Comparison of ENCODE assay signal across 33 cellular contexts in the genomic region with DNA sequence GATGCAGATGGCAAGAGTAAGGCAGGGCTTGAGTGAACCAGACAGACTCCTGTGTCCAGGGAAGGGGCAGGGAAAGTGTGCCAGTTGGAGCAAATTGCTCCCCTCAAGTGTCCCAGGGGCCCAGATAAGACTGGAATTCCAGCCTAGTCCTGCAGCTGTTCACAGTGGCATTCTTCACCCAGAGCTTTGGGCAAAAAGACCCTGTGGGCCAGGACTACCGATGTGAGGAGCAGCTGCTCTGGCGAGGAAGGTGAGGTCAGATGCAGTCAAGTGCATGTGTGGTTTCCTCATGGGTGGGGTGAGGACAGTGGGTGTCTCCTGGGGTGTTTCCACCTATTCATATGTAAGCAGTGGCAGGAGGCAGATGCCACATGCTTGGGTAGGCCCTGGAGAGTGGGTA. TPM values are rescaled to one million over a fixed set of nuclear protein-coding genes. Genes with fewer than 3 reads are reported as not detected.
"Had no signal": no experiment of that assay in that cellular context is flagged by ENCODE, and none has a peak within 500 bp of the region (broad histone marks: within the 10 kb centered on the region; RNA-seq: fewer than 3 reads in every experiment).

No MANE protein-coding gene starts in this region.

- H3K79me2 ChIP-seq: parathyroid adenoma had no signal

- H3K9ac ChIP-seq: neural progenitor cell, parathyroid adenoma had no signal

- H2AFZ ChIP-seq: neural progenitor cell, parathyroid adenoma had no signal

- H3K36me3 ChIP-seq: neural progenitor cell, ovary, right lobe of liver, sigmoid colon, spleen, suprapubic skin, tibial artery, transverse colon, upper lobe of right lung, uterus had no signal

- H3K4me2 ChIP-seq: neural progenitor cell, smooth muscle cell had no signal

- H3K27ac ChIP-seq: neural progenitor cell, ovary, parathyroid adenoma, psoas muscle, right lobe of liver, sigmoid colon, skin epidermis, spleen, suprapubic skin, testis, tibial artery, transverse colon, upper lobe of right lung, uterus had no signal

- ATAC-seq: natural killer cell; psoas muscle; right cardiac atrium; right lobe of liver; stimulated activated memory B cell treated with anti-CD40 and anti-IgM and Interleukin-4, amounts not matched to agents 10 μg/mL and 1 μg/mL and 100 μg/mL, for 72 hours; stimulated activated naive CD8-positive, alpha-beta T cell treated with anti-CD3 and anti-CD28 coated beads, Interleukin-15, amount 100 ng/mL, for 72 hours; stimulated activated naive CD8-positive, alpha-beta T cell treated with anti-CD3 and anti-CD28 coated beads, Interleukin-15, Interleukin-2, amounts not matched to agents 100 U/mL and 50 U/mL, for 24 hours; upper lobe of right lung had no signal

- DNase-seq: natural killer cell; occipital lobe; ovary; psoas muscle; right cardiac atrium; right lobe of liver; sigmoid colon; spleen; stimulated activated CD4-positive, alpha-beta T cell treated with anti-CD3 and anti-CD28 coated beads, Interleukin-12 subunit alpha, Interleukin-12 subunit beta, amount 100 ng/mL, for 4 hours; stimulated activated CD4-positive, alpha-beta T cell treated with anti-CD3 and anti-CD28 coated beads, Interleukin-1b, Interleukin-23, amount 100 ng/mL, for 48 hours; stimulated activated CD4-positive, alpha-beta T cell treated with anti-CD3 and anti-CD28 coated beads, Interleukin-4, amount 100 ng/mL, for 1 hour; stimulated activated CD4-positive, alpha-beta T cell treated with anti-CD3 and anti-CD28 coated beads, Interleukin-4, amount 100 ng/mL, for 4 hours; stimulated activated CD8-positive, alpha-beta memory T cell treated with anti-CD3 and anti-CD28 coated beads, Interleukin-4, amount 100 ng/mL, for 48 hours; stimulated activated naive CD4-positive, alpha-beta T cell; stimulated activated naive CD8-positive, alpha-beta T cell treated with anti-CD3 and anti-CD28 coated beads, Interleukin-15, amount 100 ng/mL, for 72 hours; stimulated activated naive CD8-positive, alpha-beta T cell treated with anti-CD3 and anti-CD28 coated beads, Interleukin-15, Interleukin-2, amounts not matched to agents 100 U/mL and 50 U/mL, for 24 hours; substantia nigra; testis; tibial artery; transverse colon; upper lobe of right lung; uterus had no signal

- H3K27me3 ChIP-seq: ovary, right lobe of liver, testis had no signal

- H3K9me3 ChIP-seq: ovary, psoas muscle, right lobe of liver, sigmoid colon, spleen, suprapubic skin, testis, tibial artery, transverse colon, upper lobe of right lung, uterus had no signal

- H3K4me1 ChIP-seq: neural progenitor cell, psoas muscle, right lobe of liver, testis, uterus had no signal

- H3K4me3 ChIP-seq: neural progenitor cell, ovary, psoas muscle, right lobe of liver, sigmoid colon, skin epidermis, smooth muscle cell, spleen, suprapubic skin, testis, tibial artery, transverse colon, upper lobe of right lung, uterus had no signal

RNA-seq across cellular contexts. Expression of a gene that starts 14.3 kb away (rescaled TPM):
- total RNA-seq: natural killer cell, osteoblast, ovary, progenitor cell of endocrine pancreas, psoas muscle, renal cortical epithelial cell, right cardiac atrium, right lobe of liver, smooth muscle cell, spleen, suprapubic skin, transverse colon, upper lobe of right lung, urinary bladder, uterus had no signal
- polyA plus RNA-seq: neural cell, ovary, right cardiac atrium, urinary bladder had no signal

RNA-seq across cellular contexts. Expression of a gene that starts 33.4 kb away (rescaled TPM):
- total RNA-seq: natural killer cell, osteoblast, progenitor cell of endocrine pancreas, smooth muscle cell, spleen had no signal
- polyA plus RNA-seq: smooth muscle cell had no signal
